In the genomic region with DNA sequence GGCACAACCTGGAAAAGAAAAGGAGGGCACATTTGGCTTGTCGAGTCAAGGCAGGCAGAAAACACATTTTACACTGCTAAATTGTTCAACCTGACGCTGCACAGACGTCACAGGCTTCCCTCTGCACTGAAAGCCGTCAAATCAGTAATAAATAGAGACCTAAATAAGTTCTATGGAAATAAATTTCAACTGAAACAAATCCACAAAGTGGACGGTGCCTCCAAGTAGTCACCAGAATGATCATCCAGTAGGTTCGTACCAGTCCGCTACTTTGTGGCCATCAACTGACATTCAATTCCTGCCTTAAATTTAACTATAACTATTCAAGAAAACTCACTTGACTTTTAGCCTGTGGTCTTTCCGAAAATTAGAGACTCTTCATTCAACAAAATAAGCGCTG, we compare ENCODE assay signal across 8 cellular contexts.
A peak's percentile ranks its signal among the peaks of the same experiment; 100 is the strongest.
DNase-seq lines count a peak whose midpoint lies in the region; ATAC-seq lines count a peak whose summit lies in the region.

No MANE protein-coding gene starts in this region.

- H3K9me3 ChIP-seq in muscle layer of duodenum (ENCODE audit: control insufficient read depth in 1 of 2, low read length in 2 of 2): no peaks in the 10 kb centered on the region

- H3K36me3 ChIP-seq in muscle layer of duodenum (ENCODE audit: control insufficient read depth in 1 of 2, insufficient read depth in 2 of 2, low read length in 2 of 2): no peaks in the 10 kb centered on the region

- DNase-seq in stimulated activated naive CD8-positive, alpha-beta T cell treated with anti-CD3 and anti-CD28 coated beads, Interleukin-15, Interleukin-2, amounts not matched to agents 100 U/mL and 50 U/mL, for 24 hours: no peak
- DNase-seq in cerebellar cortex (ENCODE audit: low spot score): peak; percentile 39
- DNase-seq in SKM-1 (lab: John Stamatoyannopoulos, UW; ENCODE audit: unreplicated experiment): no peak
- DNase-seq in ecto neural progenitor cell (ENCODE audit: low spot score): no peak
- no peak for DNase-seq in MV-4-11 (lab: John Stamatoyannopoulos, UW)
- DNase-seq in Kasumi-1 (lab: John Stamatoyannopoulos, UW): no peak

- H3K4me1 ChIP-seq in muscle layer of duodenum (ENCODE audit: control insufficient read depth in 1 of 2, insufficient read depth in 2 of 2, low read length in 2 of 2): no peaks in the 10 kb centered on the region

- ATAC-seq in stimulated activated naive CD8-positive, alpha-beta T cell treated with anti-CD3 and anti-CD28 coated beads, Interleukin-15, Interleukin-2, amounts not matched to agents 100 U/mL and 50 U/mL, for 24 hours: no peak

- H3K4me1 Mint-ChIP-seq in stimulated activated naive CD8-positive, alpha-beta T cell treated with anti-CD3 and anti-CD28 coated beads, Interleukin-15, Interleukin-2, amounts not matched to agents 100 ng/mL and 50 ng/mL, for 24 hours (ENCODE audit: low read depth): peaks cover 16% of the 10 kb centered on the region

- peak overlapping the region; percentile 75 to 79 for H3K4me3 ChIP-seq in muscle layer of duodenum (ENCODE audit: low read depth in 1 of 2, low read length in 2 of 2)

- no peaks in the 10 kb centered on the region for H3K9me3 Mint-ChIP-seq in stimulated activated naive CD8-positive, alpha-beta T cell treated with anti-CD3 and anti-CD28 coated beads, Interleukin-15, Interleukin-2, amounts not matched to agents 100 ng/mL and 50 ng/mL, for 24 hours

- no peaks in the 10 kb centered on the region for H3K27me3 Mint-ChIP-seq in stimulated activated naive CD8-positive, alpha-beta T cell treated with anti-CD3 and anti-CD28 coated beads, Interleukin-15, Interleukin-2, amounts not matched to agents 100 ng/mL and 50 ng/mL, for 24 hours

- peak overlapping the region; percentile 59 for H3K27ac Mint-ChIP-seq in stimulated activated naive CD8-positive, alpha-beta T cell treated with anti-CD3 and anti-CD28 coated beads, Interleukin-15, Interleukin-2, amounts not matched to agents 100 ng/mL and 50 ng/mL, for 24 hours

- no peaks in the 10 kb centered on the region for H3K27me3 ChIP-seq in muscle layer of duodenum (ENCODE audit: low read depth, low read length)

- H3K36me3 Mint-ChIP-seq in stimulated activated naive CD8-positive, alpha-beta T cell treated with anti-CD3 and anti-CD28 coated beads, Interleukin-15, Interleukin-2, amounts not matched to agents 100 ng/mL and 50 ng/mL, for 24 hours (ENCODE audit: low read depth): peaks cover 17% of the 10 kb centered on the region

- H3K4me3 Mint-ChIP-seq in stimulated activated naive CD8-positive, alpha-beta T cell treated with anti-CD3 and anti-CD28 coated beads, Interleukin-15, Interleukin-2, amounts not matched to agents 100 ng/mL and 50 ng/mL, for 24 hours: peak overlapping the region; percentile 83

- H3K27ac ChIP-seq in muscle layer of duodenum (ENCODE audit: low read length): peak overlapping the region; percentile 52
